ENCODE assay signal across 29 cellular contexts in the genomic region with DNA sequence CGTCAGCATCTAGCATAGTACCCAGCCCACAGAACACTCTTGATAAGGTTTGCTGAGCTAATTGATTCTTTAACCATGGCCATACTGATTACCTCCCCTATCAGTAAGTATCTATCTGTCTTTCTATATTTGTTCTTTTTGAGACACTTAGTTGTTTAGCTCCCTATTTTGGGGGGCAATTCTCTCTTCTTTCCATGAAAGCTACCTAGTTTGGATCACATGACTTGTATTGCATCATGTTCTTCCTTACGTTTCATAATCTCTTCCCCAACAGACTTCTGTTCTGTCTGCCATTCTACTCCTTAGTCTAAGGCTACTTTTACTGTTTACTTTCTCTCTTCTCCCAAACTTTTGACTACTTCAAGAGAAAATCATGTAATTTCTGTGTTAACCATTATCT. TPM values are rescaled to one million over a fixed set of nuclear protein-coding genes. Genes with fewer than 3 reads are reported as not detected.
DNase-seq lines count a peak whose midpoint lies in the region; ATAC-seq, FAIRE-seq and TF ChIP-seq lines count a peak whose summit lies in the region.
"Had no signal": no experiment of that assay in that cellular context is flagged by ENCODE, and none has a peak within 500 bp of the region (broad histone marks: within the 10 kb centered on the region; RNA-seq: fewer than 3 reads in every experiment).

No MANE protein-coding gene starts in this region.

- ATAC-seq in GM23338 (no peak), WTC11 (no peak)
- ATAC-seq: activated T-cell treated with anti-CD3 and anti-CD28 coated beads, Interleukin-2, amount 50 U/mL, for 4 hours; stimulated activated naive B cell treated with anti-CD40 and anti-IgM and Interleukin-4, amounts not matched to agents 10 μg/mL and 1 μg/mL and 100 μg/mL, for 72 hours had no signal

- H3K4me3 Mint-ChIP-seq in GM23338 (no peak overlapping the region), WTC11 (no peak overlapping the region), progenitor cell of endocrine pancreas (ENCODE audit: low read depth) (no peak overlapping the region)
- H3K4me3 Mint-ChIP-seq: activated CD4-positive, alpha-beta T cell treated with anti-CD3 and anti-CD28 coated beads, Interleukin-2, amount 10 ng/mL, durations not matched to agents 7 days and 5 days; activated naive CD8-positive, alpha-beta T cell treated with anti-CD3 and anti-CD28 coated beads, Interleukin-2, amount 10 ng/mL, durations not matched to agents 7 days and 5 days; activated T-cell treated with anti-CD3 and anti-CD28 coated beads, Interleukin-2, amount 50 U/mL, for 4 hours; nephron progenitor cell; stimulated activated naive B cell treated with anti-CD40 and anti-IgM and Interleukin-4, amounts not matched to agents 10 μg/mL and 1 μg/mL and 100 μg/mL, for 72 hours had no signal

- no peaks in the 10 kb centered on the region for H3K9me3 ChIP-seq in Karpas-422 (ENCODE audit: low read length)
- H3K9me3 ChIP-seq: ascending aorta had no signal

- no peaks in the 10 kb centered on the region for H3F3A ChIP-seq in GM23338 (replicated peaks; ENCODE audit: low read depth)

- H3K9me3 Mint-ChIP-seq in GM23338 (peaks cover 2% of the 10 kb centered on the region; the same call in 1 of the 3 replicates), WTC11 (peaks cover 3% of the 10 kb centered on the region), progenitor cell of endocrine pancreas (ENCODE audit: low read depth) (no peaks in the 10 kb centered on the region)
- H3K9me3 Mint-ChIP-seq: activated T-cell treated with anti-CD3 and anti-CD28 coated beads, Interleukin-2, amount 50 U/mL, for 4 hours had no signal

- H4K20me1 ChIP-seq in GM23338 (replicated peaks; ENCODE audit: insufficient read depth) (no peaks in the 10 kb centered on the region), Karpas-422 (ENCODE audit: insufficient read depth, low read depth, low read length) (no peaks in the 10 kb centered on the region)

- H3K27ac Mint-ChIP-seq in GM23338, result peak overlapping the region; percentile 48
- H3K27ac Mint-ChIP-seq in WTC11, result no peak overlapping the region
- peak overlapping the region; percentile 30 for H3K27ac Mint-ChIP-seq in progenitor cell of endocrine pancreas
- H3K27ac Mint-ChIP-seq: activated CD4-positive, alpha-beta T cell treated with anti-CD3 and anti-CD28 coated beads, Interleukin-2, amount 10 ng/mL, durations not matched to agents 7 days and 5 days; activated naive CD8-positive, alpha-beta T cell treated with anti-CD3 and anti-CD28 coated beads, Interleukin-2, amount 10 ng/mL, durations not matched to agents 7 days and 5 days; stimulated activated naive B cell treated with anti-CD40 and anti-IgM and Interleukin-4, amounts not matched to agents 10 μg/mL and 1 μg/mL and 100 μg/mL, for 72 hours had no signal

- H3K4me2 ChIP-seq in GM23338 (no peak overlapping the region), Karpas-422 (ENCODE audit: low read depth, low read length, poor library complexity, severe bottlenecking) (no peak overlapping the region)
- H3K4me2 ChIP-seq: KMS-11 had no signal

- no peak overlapping the region for H3K9ac ChIP-seq in Karpas-422 (ENCODE audit: low read length)
- H3K9ac ChIP-seq: KMS-11 had no signal

- no peak for FAIRE-seq in H54 (lab: Jason Lieb, UNC)
- FAIRE-seq: G401.6, HTR-8/SVneo had no signal

- H3K4me1 Mint-ChIP-seq in GM23338 (peaks cover 13% of the 10 kb centered on the region; the same call in 2 of the 3 replicates), WTC11 (no peaks in the 10 kb centered on the region), progenitor cell of endocrine pancreas (ENCODE audit: low read depth) (peaks cover 13% of the 10 kb centered on the region)
- H3K4me1 Mint-ChIP-seq: activated CD4-positive, alpha-beta T cell treated with anti-CD3 and anti-CD28 coated beads, Interleukin-2, amount 10 ng/mL, durations not matched to agents 7 days and 5 days; activated naive CD8-positive, alpha-beta T cell treated with anti-CD3 and anti-CD28 coated beads, Interleukin-2, amount 10 ng/mL, durations not matched to agents 7 days and 5 days had no signal

- H3K27me3 Mint-ChIP-seq in GM23338 (ENCODE audit: insufficient read depth, low read depth, poor library complexity), result no peaks in the 10 kb centered on the region
- no peaks in the 10 kb centered on the region for H3K27me3 Mint-ChIP-seq in WTC11 (ENCODE audit: low read depth)
- no peaks in the 10 kb centered on the region for H3K27me3 Mint-ChIP-seq in progenitor cell of endocrine pancreas
- H3K27me3 Mint-ChIP-seq: activated CD4-positive, alpha-beta T cell treated with anti-CD3 and anti-CD28 coated beads, Interleukin-2, amount 10 ng/mL, durations not matched to agents 7 days and 5 days; activated naive CD8-positive, alpha-beta T cell treated with anti-CD3 and anti-CD28 coated beads, Interleukin-2, amount 10 ng/mL, durations not matched to agents 7 days and 5 days; stimulated activated naive B cell treated with anti-CD40 and anti-IgM and Interleukin-4, amounts not matched to agents 10 μg/mL and 1 μg/mL and 100 μg/mL, for 72 hours had no signal

- H3K4me1 ChIP-seq in GM23338 (ENCODE audit: insufficient read depth) (no peaks in the 10 kb centered on the region), Karpas-422 (ENCODE audit: low read length) (no peaks in the 10 kb centered on the region)
- H3K4me1 ChIP-seq: ascending aorta had no signal

- H3K9me2 ChIP-seq in GM23338 (ENCODE audit: insufficient read depth) (no peaks in the 10 kb centered on the region), Karpas-422 (replicated peaks; ENCODE audit: insufficient read depth, low read length) (no peaks in the 10 kb centered on the region)

- no peaks in the 10 kb centered on the region for H3K36me3 ChIP-seq in GM23338 (ENCODE audit: insufficient read depth)
- H3K36me3 ChIP-seq in Karpas-422 (ENCODE audit: insufficient read depth, low read length), result no peaks in the 10 kb centered on the region
- H3K36me3 ChIP-seq: cardiac muscle cell, WERI-Rb-1 had no signal

- DNase-seq in GM23338 (ENCODE audit: low spot score) (no peak), Karpas-422 (peak; percentile 19), WTC11 (ENCODE audit: low spot score) (no peak), progenitor cell of endocrine pancreas (ENCODE audit: low spot score, unreplicated experiment) (no peak), DMS 273 treated with DMSO at 0.1 percent for 48 hours (lab: John Stamatoyannopoulos, UW) (no peak), UCSD-AML1 (lab: John Stamatoyannopoulos, UW; ENCODE audit: unreplicated experiment) (no peak), H54 (ENCODE audit: insufficient read length, low spot score) (no peak)
- DNase-seq: activated CD4-positive, alpha-beta T cell treated with anti-CD3 and anti-CD28 coated beads, Interleukin-2, amount 10 ng/mL, durations not matched to agents 7 days and 5 days; activated gamma-delta T cell treated with Interleukin-2 at 50 U/mL for 16 hours; activated naive CD8-positive, alpha-beta T cell treated with anti-CD3 and anti-CD28 coated beads, Interleukin-2, amount 10 ng/mL, durations not matched to agents 7 days and 5 days; activated T-cell treated with anti-CD3 and anti-CD28 coated beads, Interleukin-2, amount 50 U/mL, for 4 hours; COR-L47; effector CD8-positive, alpha-beta T cell; hippocampal formation; NCI-H1048; NCI-H446; NCI-H748 treated with DMSO at 0.1 percent for 48 hours; nephron progenitor cell; stimulated activated naive B cell treated with anti-CD40 and anti-IgM and Interleukin-4, amounts not matched to agents 10 μg/mL and 1 μg/mL and 100 μg/mL, for 72 hours; substantia nigra; trophoblast cell; WERI-Rb-1 had no signal

- H3K79me2 ChIP-seq in GM23338 (replicated peaks; ENCODE audit: insufficient read depth) (no peaks in the 10 kb centered on the region), Karpas-422 (ENCODE audit: low read length) (no peaks in the 10 kb centered on the region)

- no peak overlapping the region for H2AFZ ChIP-seq in GM23338
- no peak overlapping the region for H2AFZ ChIP-seq in Karpas-422 (ENCODE audit: low read length)

- H3K4me3 ChIP-seq in GM23338 (no peak overlapping the region), Karpas-422 (ENCODE audit: low read length) (no peak overlapping the region)
- H3K4me3 ChIP-seq: ascending aorta, cardiac muscle cell, coronary artery had no signal

- CTCF ChIA-PET in WTC11 (lab: Charles Lee), result no interaction called here

- H3K27me3 ChIP-seq in GM23338 (ENCODE audit: insufficient read depth) (no peaks in the 10 kb centered on the region), Karpas-422 (ENCODE audit: low read length) (no peaks in the 10 kb centered on the region)
- H3K27me3 ChIP-seq: ascending aorta, cardiac muscle cell had no signal

- H3K36me3 Mint-ChIP-seq in GM23338 (ENCODE audit: low read depth) (no peaks in the 10 kb centered on the region; the same call in 2 of the 3 replicates), WTC11 (peaks cover 3% of the 10 kb centered on the region; the same call in 1 of the 2 replicates), progenitor cell of endocrine pancreas (ENCODE audit: insufficient read depth) (peaks cover 20% of the 10 kb centered on the region)

- H3K27ac ChIP-seq in GM23338 (ENCODE audit: low read depth), result no peak overlapping the region
- H3K27ac ChIP-seq in Karpas-422 (ENCODE audit: low read length), result no peak overlapping the region
- H3K27ac ChIP-seq: ascending aorta, C4-2B, cardiac muscle cell, coronary artery, KMS-11, WERI-Rb-1 had no signal

- TF ChIP-seq POLR2A in H54 (IDR thresholded peaks at IDR 0.05; ENCODE audit: low read depth, low read length), result no peak

- TF ChIP-seq CTCF in GM23338 (conservative IDR thresholded peaks at IDR 0.05; ENCODE audit: low read depth in 2 of 2), result no peak
- no peak for TF ChIP-seq CTCF in WTC11 (IDR thresholded peaks at IDR 0.05)
- no peak for TF ChIP-seq CTCF in progenitor cell of endocrine pancreas (IDR thresholded peaks at IDR 0.05; ENCODE audit: unreplicated experiment)

- POLR2A ChIA-PET in WTC11 (lab: Charles Lee), result no interaction called here

TF ChIP-seq in GM23338, 12 proteins besides CTCF, POLR2A, EP300 and RAD21 (continues in another document):
- TF ChIP-seq CREB1 (CRISPR knock-in tag; IDR thresholded peaks at IDR 0.05; ENCODE audit: low read depth) (no peak), STAT1 (IDR thresholded peaks at IDR 0.05; ENCODE audit: unreplicated experiment) (no peak), POLR2AphosphoS5 (IDR thresholded peaks at IDR 0.05; ENCODE audit: low read depth) (no peak), ZNF114 (CRISPR knock-in tag; IDR thresholded peaks at IDR 0.05) (no peak)

TF ChIP-seq in WTC11, 78 proteins besides CTCF, POLR2A, EP300 and RAD21 (continues in another document):
- TF ChIP-seq, protein P1, sequence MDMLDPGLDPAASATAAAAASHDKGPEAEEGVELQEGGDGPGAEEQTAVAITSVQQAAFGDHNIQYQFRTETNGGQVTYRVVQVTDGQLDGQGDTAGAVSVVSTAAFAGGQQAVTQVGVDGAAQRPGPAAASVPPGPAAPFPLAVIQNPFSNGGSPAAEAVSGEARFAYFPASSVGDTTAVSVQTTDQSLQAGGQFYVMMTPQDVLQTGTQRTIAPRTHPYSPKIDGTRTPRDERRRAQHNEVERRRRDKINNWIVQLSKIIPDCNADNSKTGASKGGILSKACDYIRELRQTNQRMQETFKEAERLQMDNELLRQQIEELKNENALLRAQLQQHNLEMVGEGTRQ (CRISPR knock-in tag; IDR thresholded peaks at IDR 0.05), result peak; percentile 29; the same call in 1 of the 2 replicates

RNA-seq across cellular contexts. Expression of gene TBC1D19, which starts 39.0 kb away (rescaled TPM):
- 4.0 and 4.3 TPM in 2 replicates for total RNA-seq in GM23338 (2014; rRNA removed; shearing (Covaris generic))
- polyA plus RNA-seq in GM23338 (2016; fragmentation: Nextera tagmentation; extraction: Ambion mirVana), result 1.1 and 1.9 TPM in 2 replicates
- total RNA-seq in Karpas-422 (2014; rRNA removed; shearing (Covaris generic); ENCODE audit: low replicate concordance), result 5.6 and 14.1 TPM in 2 replicates
- total RNA-seq in WTC11 (2021), result 2.1 to 3.1 TPM (median 2.8 TPM) in 3 replicates
- total RNA-seq in progenitor cell of endocrine pancreas, result 27.7 and 28.8 TPM in 2 replicates
